ENCODE assay signal across 1 cellular context in the genomic region with DNA sequence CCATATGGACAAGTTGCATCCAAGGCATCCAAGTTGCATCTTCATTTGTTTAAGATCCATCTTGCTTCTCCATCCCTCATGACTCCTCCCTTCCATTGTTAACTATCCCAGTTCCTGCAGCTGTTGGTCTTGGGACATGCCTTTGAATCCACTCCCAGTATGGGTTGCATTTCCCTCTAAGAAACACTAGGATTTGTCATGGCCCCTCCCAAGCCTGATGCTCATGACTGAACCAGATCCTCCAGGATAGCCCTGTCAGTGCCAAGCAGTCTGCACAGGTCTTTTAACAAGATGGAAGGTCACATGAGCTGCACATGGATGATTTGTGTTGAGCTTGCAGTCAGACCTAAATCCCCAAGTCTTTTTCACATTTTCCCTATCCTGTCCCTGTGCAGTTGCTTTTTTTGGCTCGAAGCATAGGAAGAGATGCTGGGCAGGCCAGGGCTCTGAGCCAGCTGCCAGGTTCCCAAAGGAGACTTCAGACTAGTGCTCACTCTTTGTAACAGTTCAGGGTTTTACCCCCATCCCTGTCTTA.
TF ChIP-seq lines count a peak whose summit lies in the region.

No MANE protein-coding gene starts in this region.

TF ChIP-seq in GM23338, 12 proteins besides CTCF, POLR2A, EP300 and RAD21:
- no peak for TF ChIP-seq ZNF114 (CRISPR knock-in tag; IDR thresholded peaks at IDR 0.05)
- no peak for TF ChIP-seq CREB1 (CRISPR knock-in tag; IDR thresholded peaks at IDR 0.05; ENCODE audit: low read depth)
- TF ChIP-seq POLR2AphosphoS5 (IDR thresholded peaks at IDR 0.05; ENCODE audit: low read depth) = no peak
- TF ChIP-seq REST (IDR thresholded peaks at IDR 0.05; ENCODE audit: unreplicated experiment) = no peak
- no peak for TF ChIP-seq NANOG (IDR thresholded peaks at IDR 0.05; ENCODE audit: borderline replicate concordance)
- no peak for TF ChIP-seq STAT1 (IDR thresholded peaks at IDR 0.05; ENCODE audit: unreplicated experiment)
- TF ChIP-seq ZNF462 (CRISPR knock-in tag; IDR thresholded peaks at IDR 0.05) = no peak
- no peak for TF ChIP-seq ZNF331 (CRISPR knock-in tag; IDR thresholded peaks at IDR 0.05; ENCODE audit: low read depth)
TF ChIP-seq in GM23338: peak in this region for 0.
